Comparison of ENCODE assay signal across 28 cellular contexts in the genomic region with DNA sequence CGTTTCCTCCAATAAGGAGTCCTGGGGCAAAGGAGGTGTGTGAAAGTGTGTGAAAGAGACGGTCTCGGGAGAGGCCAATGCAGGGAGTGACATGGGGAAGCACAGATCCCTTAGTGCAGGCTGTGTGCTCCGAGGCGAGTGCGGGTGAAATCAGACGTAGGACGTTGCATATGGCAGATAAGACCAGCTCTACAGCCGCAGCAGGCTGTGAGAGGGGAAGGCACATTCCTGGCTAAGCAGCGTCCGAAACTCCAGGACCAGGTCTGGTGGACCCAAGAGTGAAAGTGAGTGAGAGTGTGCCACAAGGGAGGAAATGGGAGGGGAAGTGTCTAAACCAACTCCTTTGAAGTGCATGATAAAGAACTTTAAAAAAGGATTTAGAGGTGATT. TPM values are rescaled to one million over a fixed set of nuclear protein-coding genes. Genes with fewer than 3 reads are reported as not detected.
A peak's percentile ranks its signal among the peaks of the same experiment; 100 is the strongest.
DNase-seq lines count a peak whose midpoint lies in the region; ATAC-seq and TF ChIP-seq lines count a peak whose summit lies in the region.
"Had no signal": no experiment of that assay in that cellular context is flagged by ENCODE, and none has a peak within 500 bp of the region (broad histone marks: within the 10 kb centered on the region; RNA-seq: fewer than 3 reads in every experiment).

No MANE protein-coding gene starts in this region.

- H3K27ac Mint-ChIP-seq in CD8-positive, alpha-beta T cell: peak overlapping the region; percentile 7
- no peak overlapping the region for H3K27ac Mint-ChIP-seq in endothelial cell (ENCODE audit: unreplicated experiment)
- H3K27ac Mint-ChIP-seq: activated CD4-positive, alpha-beta T cell treated with anti-CD3 and anti-CD28 coated beads for 36 hours; activated CD8-positive, alpha-beta T cell treated with anti-CD3 and anti-CD28 coated beads, Interleukin-2, amount 10 ng/mL, durations not matched to agents 7 days and 5 days; activated naive CD8-positive, alpha-beta T cell; stimulated activated naive CD8-positive, alpha-beta T cell treated with anti-CD3 and anti-CD28 coated beads, Interleukin-15, Interleukin-2, amounts not matched to agents 100 ng/mL and 50 ng/mL, for 24 hours had no signal

- no peak overlapping the region for H3K4me3 Mint-ChIP-seq in CD8-positive, alpha-beta T cell
- H3K4me3 Mint-ChIP-seq in endothelial cell (ENCODE audit: unreplicated experiment): peak overlapping the region; percentile 19
- H3K4me3 Mint-ChIP-seq: activated CD4-positive, alpha-beta T cell treated with anti-CD3 and anti-CD28 coated beads for 36 hours; activated CD8-positive, alpha-beta T cell treated with anti-CD3 and anti-CD28 coated beads, Interleukin-2, amount 10 ng/mL, durations not matched to agents 7 days and 5 days; activated naive CD8-positive, alpha-beta T cell; effector memory CD8-positive, alpha-beta T cell; stimulated activated naive CD8-positive, alpha-beta T cell treated with anti-CD3 and anti-CD28 coated beads, Interleukin-15, Interleukin-2, amounts not matched to agents 100 ng/mL and 50 ng/mL, for 24 hours; T-helper 2 cell treated with Interferon-gamma antibody and Interleukin-4, amounts not matched to agents 5 μg/mL and 100 μg/mL, for 36 hours had no signal

- TF ChIP-seq POLR2A in breast epithelium (IDR thresholded peaks at IDR 0.05): no peak
- no peak for TF ChIP-seq POLR2A in ovary (IDR thresholded peaks at IDR 0.05)

- no peaks in the 10 kb centered on the region for H3K27me3 Mint-ChIP-seq in CD8-positive, alpha-beta T cell (ENCODE audit: low read depth)
- H3K27me3 Mint-ChIP-seq in endothelial cell (ENCODE audit: unreplicated experiment): peaks cover 2% of the 10 kb centered on the region
- H3K27me3 Mint-ChIP-seq: activated CD4-positive, alpha-beta T cell treated with anti-CD3 and anti-CD28 coated beads for 36 hours; activated naive CD8-positive, alpha-beta T cell; effector memory CD8-positive, alpha-beta T cell; stimulated activated naive CD8-positive, alpha-beta T cell treated with anti-CD3 and anti-CD28 coated beads, Interleukin-15, Interleukin-2, amounts not matched to agents 100 ng/mL and 50 ng/mL, for 24 hours had no signal

- peaks cover 18% of the 10 kb centered on the region for H3F3A ChIP-seq in MM.1S (ENCODE audit: insufficient read depth, low read length)

- H3K79me2 ChIP-seq in mammary epithelial cell (ENCODE audit: insufficient read depth, low read length) (no peaks in the 10 kb centered on the region), MM.1S (ENCODE audit: low read length) (peaks cover 29% of the 10 kb centered on the region)

- no peaks in the 10 kb centered on the region for H3K9me2 ChIP-seq in MM.1S (replicated peaks; ENCODE audit: insufficient read depth, low read length)

- no peak overlapping the region for H2AFZ ChIP-seq in mammary epithelial cell (ENCODE audit: low read depth, low read length)
- no peak overlapping the region for H2AFZ ChIP-seq in MM.1S (ENCODE audit: low read length)
- H2AFZ ChIP-seq: PC-9 had no signal

- H4K20me1 ChIP-seq in mammary epithelial cell (ENCODE audit: insufficient read depth, low read length) (no peaks in the 10 kb centered on the region), MM.1S (ENCODE audit: insufficient read depth, low read length) (no peaks in the 10 kb centered on the region)

- TF ChIP-seq EP300 in ovary (IDR thresholded peaks at IDR 0.05): no peak

- dilution Hi-C loops in mammary epithelial cell (cut with HindIII; ENCODE audit: low sequenced_read_pairs): no loop called here

- H3K36me3 ChIP-seq in breast epithelium: no peaks in the 10 kb centered on the region
- peaks cover 8% of the 10 kb centered on the region for H3K36me3 ChIP-seq in mammary epithelial cell (ENCODE audit: insufficient read depth, low read length)
- H3K36me3 ChIP-seq in CD8-positive, alpha-beta T cell (ENCODE audit: insufficient read depth, low read length): peaks cover 15% of the 10 kb centered on the region
- H3K36me3 ChIP-seq in ovary: no peaks in the 10 kb centered on the region
- H3K36me3 ChIP-seq in MM.1S (replicated peaks; ENCODE audit: insufficient read depth, low read length): no peaks in the 10 kb centered on the region; the same call in 1 of the 2 replicates
- H3K36me3 ChIP-seq: thoracic aorta had no signal

- H3K27ac ChIP-seq in breast epithelium (no peak overlapping the region), mammary epithelial cell (ENCODE audit: insufficient read depth, low read depth, low read length) (no peak overlapping the region), ovary (peak overlapping the region in 1 of 2 donors; percentile 42), MM.1S (ENCODE audit: low read length) (no peak overlapping the region)
- H3K27ac ChIP-seq in CD8-positive, alpha-beta T cell (ENCODE audit: low read depth, low read length): no peak overlapping the region
- H3K27ac ChIP-seq: A549, PC-9, thoracic aorta had no signal

- in situ Hi-C loops in mammary epithelial cell (cut with MboI; ENCODE audit: low sequenced_read_pairs in 2 of 2): no loop called here

- ATAC-seq in CD8-positive, alpha-beta T cell: no peak
- ATAC-seq: A549; activated CD4-positive, alpha-beta T cell treated with anti-CD3 and anti-CD28 coated beads for 36 hours; activated CD8-positive, alpha-beta T cell treated with anti-CD3 and anti-CD28 coated beads, Interleukin-2, amount 10 ng/mL, durations not matched to agents 7 days and 5 days; effector memory CD8-positive, alpha-beta T cell; mucosa of descending colon; SK-N-SH treated with all-trans-retinoic acid at 6 μM for 48 hours had no signal

- POLR2A ChIA-PET in CD8-positive, alpha-beta T cell (lab: Charles Lee): no interaction called here

- H3K4me2 ChIP-seq in mammary epithelial cell (ENCODE audit: insufficient read depth, low read depth, low read length): no peak overlapping the region
- H3K4me2 ChIP-seq in MM.1S (ENCODE audit: low read depth, low read length): no peak overlapping the region
- H3K4me2 ChIP-seq: A549, PC-9 had no signal

- H3K4me3 ChIP-seq in breast epithelium (peak overlapping the region in 2 of 3 donors; percentile 41 to 62), mammary epithelial cell (replicated peaks in 1 of 3; ENCODE audit: insufficient read depth in 1 of 3, low read depth in 2 of 3, low read length in 3 of 3) (no peak overlapping the region), ovary (peak overlapping the region; percentile 23), MM.1S (ENCODE audit: low read length) (no peak overlapping the region)
- no peak overlapping the region for H3K4me3 ChIP-seq in CD8-positive, alpha-beta T cell (ENCODE audit: low read depth, low read length)
- H3K4me3 ChIP-seq: A549, HAP-1, mucosa of descending colon, PC-9, thoracic aorta had no signal

- intact Hi-C loops in breast epithelium (cut with DNase I; ENCODE audit: low total_unique reads): no loop called here
- intact Hi-C loops in mammary epithelial cell (cut with micrococcal nuclease): no loop called here
- intact Hi-C loops in CD8-positive, alpha-beta T cell (cut with DNase I, micrococcal nuclease): no loop called here
- intact Hi-C loops in ovary (cut with DNase I): no loop called here

- no peaks in the 10 kb centered on the region for H3K9me3 ChIP-seq in breast epithelium
- H3K9me3 ChIP-seq in mammary epithelial cell (replicated peaks; ENCODE audit: insufficient read depth, low read length): no peaks in the 10 kb centered on the region
- no peaks in the 10 kb centered on the region for H3K9me3 ChIP-seq in CD8-positive, alpha-beta T cell (ENCODE audit: low read length)
- H3K9me3 ChIP-seq in ovary: no peaks in the 10 kb centered on the region
- H3K9me3 ChIP-seq in MM.1S (replicated peaks; ENCODE audit: insufficient read depth, low read length): no peaks in the 10 kb centered on the region
- H3K9me3 ChIP-seq: A549, HAP-1, mucosa of descending colon, thoracic aorta had no signal

- DNase-seq in breast epithelium (ENCODE audit: low spot score in 2 of 2) (no peak), mammary epithelial cell (no peak), endothelial cell (ENCODE audit: low spot score) (no peak), ovary (no peak), epidermal melanocyte (ENCODE audit: insufficient read length, low spot score) (no peak), SKM-1 treated with dmso at 0.1 percent for 144 hours (lab: John Stamatoyannopoulos, UW; ENCODE audit: unreplicated experiment) (no peak), MM.1S (no peak)
- DNase-seq in CD8-positive, alpha-beta T cell: no peak
- DNase-seq: activated CD4-positive, alpha-beta T cell treated with anti-CD3 and anti-CD28 coated beads for 36 hours; activated CD8-positive, alpha-beta T cell treated with anti-CD3 and anti-CD28 coated beads, Interleukin-2, amount 10 ng/mL, durations not matched to agents 7 days and 5 days; caudate nucleus; cortex of kidney; effector memory CD8-positive, alpha-beta T cell; foreskin fibroblast; MV-4-11; NCI-H1436 treated with DMSO at 0.1 percent for 48 hours; NCI-H226; NCI-H69; PC-9; small intestine had no signal

- H3K27me3 ChIP-seq in breast epithelium (no peaks in the 10 kb centered on the region), mammary epithelial cell (ENCODE audit: insufficient read depth, low read length) (no peaks in the 10 kb centered on the region), ovary (no peaks in the 10 kb centered on the region), MM.1S (replicated peaks; ENCODE audit: insufficient read depth, low read length) (no peaks in the 10 kb centered on the region)
- H3K27me3 ChIP-seq in CD8-positive, alpha-beta T cell (ENCODE audit: insufficient read depth, low read length): no peaks in the 10 kb centered on the region

- H3K9ac ChIP-seq in mammary epithelial cell (ENCODE audit: insufficient read depth, low read length) (no peak overlapping the region), MM.1S (ENCODE audit: low read length) (no peak overlapping the region)

- peaks cover 39% of the 10 kb centered on the region for H3K4me1 Mint-ChIP-seq in CD8-positive, alpha-beta T cell (ENCODE audit: low read depth)
- peaks cover 9% of the 10 kb centered on the region for H3K4me1 Mint-ChIP-seq in endothelial cell (ENCODE audit: unreplicated experiment)

- 76% methylated on average over 11 of the region's 11 CpGs for WGBS in mammary epithelial cell (ENCODE audit: low coverage, missing lambda C conversion rate)
- WGBS in ovary, 3 donors: 14 to 73% (median 60%) methylated on average over 11 of the region's 11 CpGs

- TF ChIP-seq CTCF in breast epithelium (IDR thresholded peaks at IDR 0.05): no peak
- no peak for TF ChIP-seq CTCF in mammary epithelial cell (conservative IDR thresholded peaks at IDR 0.05 in 1 of 2, IDR thresholded peaks at IDR 0.05 in 1 of 2; ENCODE audit: extremely low read depth in 1 of 2, insufficient read depth in 1 of 2, low read depth in 1 of 2, low read length in 2 of 2)
- no peak for TF ChIP-seq CTCF in CD8-positive, alpha-beta T cell (IDR thresholded peaks at IDR 0.05)
- no peak for TF ChIP-seq CTCF in endothelial cell (IDR thresholded peaks at IDR 0.05; ENCODE audit: unreplicated experiment)
- no peak for TF ChIP-seq CTCF in ovary (IDR thresholded peaks at IDR 0.05)
- no peak for TF ChIP-seq CTCF in MM.1S (IDR thresholded peaks at IDR 0.05; ENCODE audit: low read length)

- CTCF ChIA-PET in mammary epithelial cell (lab: Charles Lee; ENCODE audit: low non-redundant PET): no interaction called here
- CTCF ChIA-PET in CD8-positive, alpha-beta T cell (lab: Charles Lee): interaction anchor here (3.5 kb wide), 1 partner anchor 23 kb away, joined by 15 read pairs; no protein-coding TSS in a partner anchor

- H3K4me1 ChIP-seq in breast epithelium (peaks cover 0 to 3% of the 10 kb centered on the region in 2 donors), mammary epithelial cell (ENCODE audit: insufficient read depth, low read length) (peaks cover 8% of the 10 kb centered on the region), ovary (ENCODE audit: insufficient read depth) (no peaks in the 10 kb centered on the region), MM.1S (ENCODE audit: low read length) (peaks cover 22% of the 10 kb centered on the region)
- peaks cover 21% of the 10 kb centered on the region for H3K4me1 ChIP-seq in CD8-positive, alpha-beta T cell (ENCODE audit: insufficient read depth, low read length)
- H3K4me1 ChIP-seq: HAP-1 had no signal

- no peaks in the 10 kb centered on the region for H3K9me3 Mint-ChIP-seq in CD8-positive, alpha-beta T cell
- H3K9me3 Mint-ChIP-seq in endothelial cell (ENCODE audit: unreplicated experiment): no peaks in the 10 kb centered on the region
- H3K9me3 Mint-ChIP-seq: effector memory CD8-positive, alpha-beta T cell; stimulated activated naive CD8-positive, alpha-beta T cell treated with anti-CD3 and anti-CD28 coated beads, Interleukin-15, Interleukin-2, amounts not matched to agents 100 ng/mL and 50 ng/mL, for 24 hours; T-helper 2 cell treated with Interferon-gamma antibody and Interleukin-4, amounts not matched to agents 5 μg/mL and 100 μg/mL, for 36 hours had no signal

- BruUV-seq in mammary epithelial cell (replicated peaks; lab: Mats Ljungman, UMichigan): no TSS peak

- peaks cover 55% of the 10 kb centered on the region for H3K36me3 Mint-ChIP-seq in CD8-positive, alpha-beta T cell
- H3K36me3 Mint-ChIP-seq in endothelial cell (ENCODE audit: low read depth, unreplicated experiment): peaks cover 33% of the 10 kb centered on the region
- H3K36me3 Mint-ChIP-seq: activated naive CD8-positive, alpha-beta T cell had no signal

RNA-seq across cellular contexts. Expression of a gene that starts 11.3 kb away (rescaled TPM):
- total RNA-seq in breast epithelium: 1 to 10 TPM; 3.8 to 6.9 (median 6.6) TPM
- 10 to 100 TPM in 1 of 2 donors, 1 to 10 TPM in 1; 2.5 to 16.0 TPM for total RNA-seq in mammary epithelial cell
- polyA plus RNA-seq in mammary epithelial cell: 37.7 TPM
- 9.3 TPM for polyA minus RNA-seq in mammary epithelial cell
- total RNA-seq in CD8-positive, alpha-beta T cell: 1 to 10 TPM; 4.6 to 5.5 TPM
- total RNA-seq in endothelial cell (ENCODE audit: unreplicated experiment): 11.9 TPM
- 10 to 100 TPM in 3 of 7 donors, 1 to 10 TPM in 4; 3.7 to 11.0 (median 9.9) TPM for total RNA-seq in ovary
- 10 to 100 TPM in 1 of 2 donors, 1 to 10 TPM in 1; 9.4 to 11.9 TPM for polyA plus RNA-seq in ovary

RNA-seq across cellular contexts. Expression of a gene that starts 11.6 kb away (rescaled TPM):
- total RNA-seq in breast epithelium (10 to 100 TPM; 17.4 to 23.9 (median 17.9) TPM), mammary epithelial cell (10 to 100 TPM in 1 of 2 donors, 1 to 10 TPM in 1; 7.3 to 27.0 TPM), endothelial cell (ENCODE audit: unreplicated experiment) (30.6 TPM), ovary (10 to 100 TPM; 12.8 to 27.8 (median 23.7) TPM)
- polyA plus RNA-seq in mammary epithelial cell (54.3 TPM), ovary (10 to 100 TPM; 26.9 to 35.7 TPM)
- polyA minus RNA-seq in mammary epithelial cell: 46.0 TPM
- 1 to 10 TPM; 4.9 to 5.4 TPM for total RNA-seq in CD8-positive, alpha-beta T cell

RNA-seq across cellular contexts. Expression of a gene that starts 30.4 kb away (rescaled TPM):
- 10 to 100 TPM; 29.0 to 43.3 (median 42.6) TPM for total RNA-seq in breast epithelium
- 10 to 100 TPM; 20.5 to 42.0 TPM for total RNA-seq in mammary epithelial cell
- 25.8 TPM for polyA plus RNA-seq in mammary epithelial cell
- polyA minus RNA-seq in mammary epithelial cell: 49.8 TPM
- under 1 TPM; 0.22 to 0.92 TPM for total RNA-seq in CD8-positive, alpha-beta T cell
- 60.7 TPM for total RNA-seq in endothelial cell (ENCODE audit: unreplicated experiment)
- total RNA-seq in ovary: 10 to 100 TPM; 22.6 to 76.0 (median 49.2) TPM
- 10 to 100 TPM; 10.9 to 52.8 TPM for polyA plus RNA-seq in ovary

RNA-seq across cellular contexts. Expression of a gene that starts 36.0 kb away (rescaled TPM):
- total RNA-seq in breast epithelium (100 to 1,000 TPM in 1 of 3 donors, 10 to 100 TPM in 2; 86.9 to 112 (median 89.1) TPM), mammary epithelial cell (10 to 100 TPM; 50.7 to 70.5 TPM), endothelial cell (ENCODE audit: unreplicated experiment) (38.6 TPM), ovary (10 to 100 TPM; 42.5 to 90.9 (median 48.4) TPM)
- polyA plus RNA-seq in mammary epithelial cell (50.9 TPM), ovary (10 to 100 TPM in 1 of 2 donors, under 1 TPM in 1; 0.60 to 68.4 TPM)
- 8.3 TPM for polyA minus RNA-seq in mammary epithelial cell
- total RNA-seq in CD8-positive, alpha-beta T cell: 10 to 100 TPM; 12.3 to 13.0 TPM

Comparison
In these comparisons a context has a peak if more than half of its experiments do, and no peak if none do; other contexts are left out.
1. H3K4me3 ChIP-seq: peak in breast epithelium (2 of 3) and ovary (single experiment); none in mammary epithelial cell (0 of 3), CD8-positive, alpha-beta T cell (single experiment) and MM.1S (single experiment).
2. RNA of a gene that starts 30.4 kb away (total RNA-seq): 60.7 TPM in endothelial cell (single experiment), 22.6 to 76.0 TPM in ovary, 29.0 to 43.3 TPM in breast epithelium and 20.5 to 42.0 TPM in mammary epithelial cell; 0.22 to 0.92 TPM in CD8-positive, alpha-beta T cell; every median in the first group is over 10 times any median in the second.